8 cellular contexts compared by ENCODE assay signal in genomic region chr2:20326163-20326780, GRCh38. TPM values are rescaled to one million over a fixed set of nuclear protein-coding genes. Genes with fewer than 3 reads are reported as not detected.
DNase-seq lines count a peak whose midpoint lies in the region; ATAC-seq and TF ChIP-seq lines count a peak whose summit lies in the region.

No MANE protein-coding gene starts in this region.

- no peak overlapping the region for H3K27ac ChIP-seq in brain microvascular endothelial cell

- no peaks in the 10 kb centered on the region for H3K27me3 ChIP-seq in brain microvascular endothelial cell (replicated peaks)

- H3K4me3 ChIP-seq in brain microvascular endothelial cell (ENCODE audit: low read depth, low read length) = no peak overlapping the region

- ATAC-seq in GM19463 (IDR thresholded peaks at IDR 0.05; ENCODE audit: unreplicated experiment) = peak; percentile 65
- no peak for ATAC-seq in GM21367 (IDR thresholded peaks at IDR 0.05; ENCODE audit: unreplicated experiment)

- in situ Hi-C loops in brain microvascular endothelial cell (cut with HindIII; ENCODE audit: low pct_ligation_motif_present, low sequenced_read_pairs) = no loop called here

- DNase-seq in DMS 273 (lab: John Stamatoyannopoulos, UW; ENCODE audit: unreplicated experiment) (peak; percentile 73), LHCN-M2 (ENCODE audit: low read depth) (peak; percentile 40), SKM-1 treated with dmso at 0.1 percent for 144 hours (lab: John Stamatoyannopoulos, UW; ENCODE audit: unreplicated experiment) (peak; percentile 62), brain microvascular endothelial cell (peak; percentile 64), islet precursor cell (peak; percentile 72)
- DNase-seq in stimulated activated CD4-positive, alpha-beta T cell treated with anti-CD3 and anti-CD28 coated beads, TNF-alpha, amount 100 ng/mL, for 24 hours (ENCODE audit: low read depth in 3 of 3) = peak in 2 of 3 experiments; percentile 21 to 30

- peak; percentile 96 for TF ChIP-seq CTCF in brain microvascular endothelial cell (IDR thresholded peaks at IDR 0.05; ENCODE audit: low read depth, low read length, missing control alignments)

- H3K36me3 ChIP-seq in brain microvascular endothelial cell (replicated peaks) = peaks cover 3% of the 10 kb centered on the region

RNA-seq across cellular contexts. Expression of gene PUM2, which starts 24.4 kb away (rescaled TPM):
- total RNA-seq in LHCN-M2 (2014; rRNA removed) = 21.2 and 27.4 TPM in 2 replicates
- 14.0 TPM for polyA plus RNA-seq in LHCN-M2 (2012)
